Comparison of ENCODE assay signal across 11 cellular contexts in genomic region chr9:21761309-21761901, GRCh38. TPM values are rescaled to one million over a fixed set of nuclear protein-coding genes. Genes with fewer than 3 reads are reported as not detected.
DNase-seq lines count a peak whose midpoint lies in the region; ATAC-seq lines count a peak whose summit lies in the region.
"Had no signal": no experiment of that assay in that cellular context is flagged by ENCODE, and none has a peak within 500 bp of the region (broad histone marks: within the 10 kb centered on the region; RNA-seq: fewer than 3 reads in every experiment).

No MANE protein-coding gene starts in this region.

- H3K27me3 Mint-ChIP-seq in activated CD4-positive, alpha-beta T cell treated with anti-CD3 and anti-CD28 coated beads, Interleukin-2, amount 10 ng/mL, durations not matched to agents 24 days and 14 days = peaks cover 73% of the 10 kb centered on the region
- peaks cover 52 to 60% of the 10 kb centered on the region in 2 donors for H3K27me3 Mint-ChIP-seq in effector memory CD8-positive, alpha-beta T cell

- H3K36me3 Mint-ChIP-seq in activated CD4-positive, alpha-beta T cell treated with anti-CD3 and anti-CD28 coated beads, Interleukin-2, amount 10 ng/mL, durations not matched to agents 24 days and 14 days (ENCODE audit: low read depth) = no peaks in the 10 kb centered on the region
- no peaks in the 10 kb centered on the region for H3K36me3 Mint-ChIP-seq in effector memory CD8-positive, alpha-beta T cell (ENCODE audit: insufficient read depth)

- H3K4me1 Mint-ChIP-seq in activated CD4-positive, alpha-beta T cell treated with anti-CD3 and anti-CD28 coated beads, Interleukin-2, amount 10 ng/mL, durations not matched to agents 24 days and 14 days = peaks cover 13% of the 10 kb centered on the region
- H3K4me1 Mint-ChIP-seq in effector memory CD8-positive, alpha-beta T cell (ENCODE audit: low read depth in 2 of 2) = peaks cover 0 to 1% of the 10 kb centered on the region in 2 donors

- H3K9me3 Mint-ChIP-seq in activated CD4-positive, alpha-beta T cell treated with anti-CD3 and anti-CD28 coated beads, Interleukin-2, amount 10 ng/mL, durations not matched to agents 24 days and 14 days = no peaks in the 10 kb centered on the region
- H3K9me3 Mint-ChIP-seq in effector memory CD8-positive, alpha-beta T cell = no peaks in the 10 kb centered on the region

- ATAC-seq in GM21723 (IDR thresholded peaks at IDR 0.05; ENCODE audit: unreplicated experiment) (peak; percentile 87), HG03571 (IDR thresholded peaks at IDR 0.05; ENCODE audit: unreplicated experiment) (peak; percentile 89)
- ATAC-seq in effector memory CD8-positive, alpha-beta T cell (replicated peaks) = no peak
- ATAC-seq: T-helper 17 cell had no signal

- intact Hi-C loops in activated CD4-positive, alpha-beta T cell treated with anti-CD3 and anti-CD28 coated beads, Interleukin-2, amount 10 ng/mL, durations not matched to agents 24 days and 14 days (cut with micrococcal nuclease) = loop anchor here (1.0 to 5.0 kb wide), 8 partner anchors 17 to 404 kb away; no protein-coding TSS in a partner anchor
- intact Hi-C loops in posterior cingulate gyrus (cut with DNase I) = no loop called here

- no peak overlapping the region for H3K27ac Mint-ChIP-seq in activated CD4-positive, alpha-beta T cell treated with anti-CD3 and anti-CD28 coated beads, Interleukin-2, amount 10 ng/mL, durations not matched to agents 24 days and 14 days
- no peak overlapping the region for H3K27ac Mint-ChIP-seq in effector memory CD8-positive, alpha-beta T cell
- H3K27ac Mint-ChIP-seq: T-helper 17 cell had no signal

- peak; percentile 83 for DNase-seq in activated CD4-positive, alpha-beta T cell treated with anti-CD3 and anti-CD28 coated beads, Interleukin-2, amount 10 ng/mL, durations not matched to agents 24 days and 14 days
- no peak for DNase-seq in activated CD4-positive, alpha-beta T cell treated with anti-CD3 and anti-CD28 coated beads, Interleukin-2, amount 50 U/mL, for 1 hour
- DNase-seq in stimulated activated CD4-positive, alpha-beta T cell treated with anti-CD3 and anti-CD28 coated beads, Interleukin-4, amount 100 ng/mL, for 24 hours = peak; percentile 48
- DNase-seq in posterior cingulate gyrus = no peak
- no peak for DNase-seq in NCI-H1417 (lab: John Stamatoyannopoulos, UW)
- no peak for DNase-seq in effector memory CD8-positive, alpha-beta T cell
- DNase-seq: NCI-H187, T-helper 17 cell, trophoblast cell had no signal

- no peak overlapping the region for H3K4me3 Mint-ChIP-seq in activated CD4-positive, alpha-beta T cell treated with anti-CD3 and anti-CD28 coated beads, Interleukin-2, amount 10 ng/mL, durations not matched to agents 24 days and 14 days
- no peak overlapping the region for H3K4me3 Mint-ChIP-seq in effector memory CD8-positive, alpha-beta T cell
- H3K4me3 Mint-ChIP-seq: T-helper 17 cell had no signal

RNA-seq across cellular contexts. Expression of gene MTAP, which starts 41.0 kb away (rescaled TPM):
- 55.9 and 58.1 TPM in 2 replicates for total RNA-seq in activated CD4-positive, alpha-beta T cell treated with anti-CD3 and anti-CD28 coated beads, Interleukin-2, amount 10 ng/mL, durations not matched to agents 24 days and 14 days

Comparison
In these comparisons a context has a peak if more than half of its experiments do, and no peak if none do; other contexts are left out.
1. DNase-seq: peak in activated CD4-positive, alpha-beta T cell treated with anti-CD3 and anti-CD28 coated beads, Interleukin-2, amount 10 ng/mL, durations not matched to agents 24 days and 14 days (single experiment) and stimulated activated CD4-positive, alpha-beta T cell treated with anti-CD3 and anti-CD28 coated beads, Interleukin-4, amount 100 ng/mL, for 24 hours (single experiment); none in activated CD4-positive, alpha-beta T cell treated with anti-CD3 and anti-CD28 coated beads, Interleukin-2, amount 50 U/mL, for 1 hour (single experiment), posterior cingulate gyrus (0 of 10), NCI-H1417 (0 of 3) and effector memory CD8-positive, alpha-beta T cell (0 of 3).